Comparison of ENCODE assay signal across 8 cellular contexts in the genomic region with DNA sequence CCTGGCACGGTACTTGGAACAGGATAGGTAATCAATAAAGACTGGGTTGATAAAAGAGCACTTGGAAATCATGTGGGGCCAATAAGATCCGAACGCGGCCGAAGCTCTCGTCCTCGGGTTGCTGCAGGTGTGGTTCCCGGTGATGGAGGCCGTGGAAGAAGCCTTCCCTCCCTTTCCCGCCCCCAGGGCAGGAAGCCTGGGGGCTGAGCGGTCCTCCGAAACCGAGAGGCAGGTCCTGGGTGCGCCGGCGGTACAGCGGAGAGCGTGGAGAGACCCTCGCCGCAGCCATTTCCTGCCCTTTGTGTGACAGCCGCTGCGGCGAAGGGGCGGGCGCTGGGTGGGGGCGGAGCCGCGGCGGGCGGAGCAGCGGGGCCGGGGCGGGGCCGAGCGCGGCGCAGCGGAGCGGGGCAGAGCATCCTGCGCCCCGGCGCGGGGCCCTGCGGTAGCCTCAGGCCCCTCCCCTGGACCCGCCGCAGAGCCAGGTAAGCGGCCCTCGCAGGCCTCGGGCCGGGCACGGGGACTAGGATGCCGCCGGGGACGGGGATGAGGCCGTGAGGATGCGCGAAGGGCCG. TPM values are rescaled to one million over a fixed set of nuclear protein-coding genes. Genes with fewer than 3 reads are reported as not detected.
DNase-seq lines count a peak whose midpoint lies in the region; ATAC-seq and FAIRE-seq lines count a peak whose summit lies in the region.

A gene (plus strand): TSS at position 410 of the 572 bp plus-strand sequence. CDS start 19,239 bp downstream, outside the sequence.

- peak; percentile 74 for ATAC-seq in GM21360 (IDR thresholded peaks at IDR 0.05; ENCODE audit: unreplicated experiment)

- H3K27ac ChIP-seq in temporal lobe (ENCODE audit: low read depth, low read length): peak within 1 kb of the TSS; percentile 58

- DNase-seq in DMS114 treated with DMSO at 0.1 percent for 48 hours (lab: John Stamatoyannopoulos, UW; ENCODE audit: unreplicated experiment): peak; percentile 30
- DNase-seq in HPDE6-E6E7 (ENCODE audit: extremely low spot score): peak; percentile 57
- peak; percentile 84 for DNase-seq in RPMI8226
- peak; percentile 79 for DNase-seq in activated T-helper 9 cell treated with anti-CD3 and anti-CD28 coated beads, Interleukin-2, amount 50 U/mL, for 16 hours (ENCODE audit: low read depth)
- DNase-seq in frontal cortex (ENCODE audit: low spot score in 2 of 2): peak; percentile 81 to 82
- DNase-seq in nucleus accumbens (lab: John Stamatoyannopoulos, UW): peak in 44 of 56 donors; percentile 14 to 78 (median 50)

- FAIRE-seq in frontal cortex (lab: Jason Lieb, UNC): no peak

RNA-seq across cellular contexts. Expression of the gene that starts here (rescaled TPM):
- 71.7 TPM for total RNA-seq in frontal cortex
- 78.2 TPM for total RNA-seq in temporal lobe

Comparison
In these comparisons a context has a peak if more than half of its experiments do, and no peak if none do; other contexts are left out.
1. Peak in every context shown above with its lines: DNase-seq, ATAC-seq and H3K27ac ChIP-seq.
2. DNase-seq: peak in every context shown above with its lines; median percentile 84 in RPMI8226; 82 in frontal cortex; 79 in activated T-helper 9 cell treated with anti-CD3 and anti-CD28 coated beads, Interleukin-2, amount 50 U/mL, for 16 hours; 57 in HPDE6-E6E7; 50 in nucleus accumbens; 30 in DMS114 treated with DMSO at 0.1 percent for 48 hours.